In the genomic region with DNA sequence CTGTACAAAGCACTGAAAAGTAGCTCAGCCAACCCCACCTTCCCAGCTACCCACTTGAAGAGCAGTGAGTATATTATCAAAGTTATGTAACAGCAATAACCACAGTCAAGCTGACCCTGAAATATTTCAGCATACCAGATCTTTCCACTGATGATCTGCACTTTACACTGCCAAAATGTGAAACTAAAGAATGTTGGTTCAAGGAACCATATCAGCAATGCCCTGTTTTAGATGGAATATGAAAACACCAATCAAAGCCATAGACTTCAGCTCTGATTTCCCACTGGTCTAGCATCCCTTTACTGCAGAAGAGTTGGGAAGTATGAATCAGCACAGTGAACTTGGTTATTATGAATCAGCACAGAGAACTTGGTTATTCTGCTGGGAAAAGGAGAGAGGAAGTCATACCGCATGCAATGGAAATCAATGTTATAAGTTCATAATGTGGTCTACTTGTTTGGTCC, we compare ENCODE assay signal across 12 cellular contexts. TPM values are rescaled to one million over a fixed set of nuclear protein-coding genes. Genes with fewer than 3 reads are reported as not detected.
DNase-seq lines count a peak whose midpoint lies in the region; ATAC-seq, FAIRE-seq and TF ChIP-seq lines count a peak whose summit lies in the region.
"Had no signal": no experiment of that assay in that cellular context is flagged by ENCODE, and none has a peak within 500 bp of the region (broad histone marks: within the 10 kb centered on the region; RNA-seq: fewer than 3 reads in every experiment).

No MANE protein-coding gene starts in this region.

- no peak for DNase-seq in activated T-cell treated with anti-CD3 and anti-CD28 coated beads, Interleukin-2, amount 50 U/mL, for 24 hours
- DNase-seq in activated T-cell treated with anti-CD3 and anti-CD28 coated beads for 4 hours: no peak
- peak; percentile 60 for DNase-seq in RCC 7860 (ENCODE audit: low spot score)
- DNase-seq in fibroblast of the aortic adventitia (ENCODE audit: low read depth): peak; percentile 92
- DNase-seq in stimulated activated effector memory CD8-positive, alpha-beta T cell treated with anti-CD3 and anti-CD28 coated beads, Interleukin-12 subunit alpha, Interleukin-12 subunit beta, amount 100 ng/mL, for 72 hours (ENCODE audit: low spot score in 2 of 2): no peak
- DNase-seq in NCI-H82 treated with DMSO at 0.1 percent for 48 hours (lab: John Stamatoyannopoulos, UW; ENCODE audit: unreplicated experiment): no peak
- DNase-seq in posterior vena cava (ENCODE audit: low spot score): no peak
- DNase-seq: activated gamma-delta T cell; NCI-H774; stimulated activated naive B cell treated with anti-CD40 and anti-IgM and Interleukin-4, amounts not matched to agents 10 μg/mL and 1 μg/mL and 100 μg/mL, for 72 hours had no signal

- peak; percentile 50 for ATAC-seq in stimulated activated effector memory CD8-positive, alpha-beta T cell treated with anti-CD3 and anti-CD28 coated beads, Interleukin-12 subunit alpha, Interleukin-12 subunit beta, amount 100 ng/mL, for 72 hours
- ATAC-seq in GM18858 (IDR thresholded peaks at IDR 0.05; ENCODE audit: unreplicated experiment): no peak
- ATAC-seq: stimulated activated naive B cell treated with anti-CD40 and anti-IgM and Interleukin-4, amounts not matched to agents 10 μg/mL and 1 μg/mL and 100 μg/mL, for 72 hours had no signal

- no peaks in the 10 kb centered on the region for H3K9me3 Mint-ChIP-seq in activated T-cell treated with anti-CD3 and anti-CD28 coated beads, Interleukin-2, amount 50 U/mL, for 24 hours
- no peaks in the 10 kb centered on the region for H3K9me3 Mint-ChIP-seq in stimulated activated effector memory CD8-positive, alpha-beta T cell treated with anti-CD3 and anti-CD28 coated beads, Interleukin-12 subunit alpha, Interleukin-12 subunit beta, amount 100 ng/mL, for 72 hours
- H3K9me3 Mint-ChIP-seq: stimulated activated naive B cell treated with anti-CD40 and anti-IgM and Interleukin-4, amounts not matched to agents 10 μg/mL and 1 μg/mL and 100 μg/mL, for 72 hours had no signal

- H3K4me1 Mint-ChIP-seq in activated T-cell treated with anti-CD3 and anti-CD28 coated beads, Interleukin-2, amount 50 U/mL, for 24 hours (ENCODE audit: low read depth): peaks cover 57% of the 10 kb centered on the region
- H3K4me1 Mint-ChIP-seq in stimulated activated effector memory CD8-positive, alpha-beta T cell treated with anti-CD3 and anti-CD28 coated beads, Interleukin-12 subunit alpha, Interleukin-12 subunit beta, amount 100 ng/mL, for 72 hours: peaks cover 50% of the 10 kb centered on the region

- peak overlapping the region; percentile 46 for H3K27ac Mint-ChIP-seq in activated T-cell treated with anti-CD3 and anti-CD28 coated beads, Interleukin-2, amount 50 U/mL, for 24 hours
- H3K27ac Mint-ChIP-seq in stimulated activated effector memory CD8-positive, alpha-beta T cell treated with anti-CD3 and anti-CD28 coated beads, Interleukin-12 subunit alpha, Interleukin-12 subunit beta, amount 100 ng/mL, for 72 hours: peak overlapping the region; percentile 38
- H3K27ac Mint-ChIP-seq: stimulated activated naive B cell treated with anti-CD40 and anti-IgM and Interleukin-4, amounts not matched to agents 10 μg/mL and 1 μg/mL and 100 μg/mL, for 72 hours had no signal

- no peak for TF ChIP-seq CTCF in fibroblast of the aortic adventitia (IDR thresholded peaks at IDR 0.05; ENCODE audit: insufficient read depth, low read length)

- peaks cover 81% of the 10 kb centered on the region for H3K36me3 Mint-ChIP-seq in activated T-cell treated with anti-CD3 and anti-CD28 coated beads, Interleukin-2, amount 50 U/mL, for 24 hours (ENCODE audit: low read depth)
- H3K36me3 Mint-ChIP-seq in stimulated activated effector memory CD8-positive, alpha-beta T cell treated with anti-CD3 and anti-CD28 coated beads, Interleukin-12 subunit alpha, Interleukin-12 subunit beta, amount 100 ng/mL, for 72 hours: peaks cover 81% of the 10 kb centered on the region

- no peak overlapping the region for H3K4me3 Mint-ChIP-seq in activated T-cell treated with anti-CD3 and anti-CD28 coated beads, Interleukin-2, amount 50 U/mL, for 24 hours
- no peak overlapping the region for H3K4me3 Mint-ChIP-seq in stimulated activated effector memory CD8-positive, alpha-beta T cell treated with anti-CD3 and anti-CD28 coated beads, Interleukin-12 subunit alpha, Interleukin-12 subunit beta, amount 100 ng/mL, for 72 hours
- H3K4me3 Mint-ChIP-seq: stimulated activated naive B cell treated with anti-CD40 and anti-IgM and Interleukin-4, amounts not matched to agents 10 μg/mL and 1 μg/mL and 100 μg/mL, for 72 hours had no signal

- no peak overlapping the region for H3K4me3 ChIP-seq in fibroblast of the aortic adventitia (ENCODE audit: low read depth, low read length)
- H3K4me3 ChIP-seq: BLaER1 had no signal

- intact Hi-C loops in posterior vena cava (cut with DNase I): no loop called here

- FAIRE-seq in RCC 7860 (lab: Jason Lieb, UNC): peak; percentile 78

- no peaks in the 10 kb centered on the region for H3K27me3 Mint-ChIP-seq in activated T-cell treated with anti-CD3 and anti-CD28 coated beads, Interleukin-2, amount 50 U/mL, for 24 hours
- H3K27me3 Mint-ChIP-seq: stimulated activated naive B cell treated with anti-CD40 and anti-IgM and Interleukin-4, amounts not matched to agents 10 μg/mL and 1 μg/mL and 100 μg/mL, for 72 hours had no signal

RNA-seq across cellular contexts. Expression of a gene that starts 20.0 kb away (rescaled TPM):
- 20.4 and 27.3 TPM in 2 replicates for total RNA-seq in fibroblast of the aortic adventitia (ENCODE audit: low replicate concordance)
- 10 to 100 TPM; 39.1 to 43.3 TPM for total RNA-seq in posterior vena cava

Comparison
In these comparisons a context has a peak if more than half of its experiments do, and no peak if none do; other contexts are left out.
1. DNase-seq: peak in RCC 7860 (single experiment) and fibroblast of the aortic adventitia (single experiment); none in activated T-cell treated with anti-CD3 and anti-CD28 coated beads, Interleukin-2, amount 50 U/mL, for 24 hours (single experiment), activated T-cell treated with anti-CD3 and anti-CD28 coated beads for 4 hours (single experiment), stimulated activated effector memory CD8-positive, alpha-beta T cell treated with anti-CD3 and anti-CD28 coated beads, Interleukin-12 subunit alpha, Interleukin-12 subunit beta, amount 100 ng/mL, for 72 hours (0 of 2), NCI-H82 treated with DMSO at 0.1 percent for 48 hours (single experiment) and posterior vena cava (single experiment).